In the genomic region with DNA sequence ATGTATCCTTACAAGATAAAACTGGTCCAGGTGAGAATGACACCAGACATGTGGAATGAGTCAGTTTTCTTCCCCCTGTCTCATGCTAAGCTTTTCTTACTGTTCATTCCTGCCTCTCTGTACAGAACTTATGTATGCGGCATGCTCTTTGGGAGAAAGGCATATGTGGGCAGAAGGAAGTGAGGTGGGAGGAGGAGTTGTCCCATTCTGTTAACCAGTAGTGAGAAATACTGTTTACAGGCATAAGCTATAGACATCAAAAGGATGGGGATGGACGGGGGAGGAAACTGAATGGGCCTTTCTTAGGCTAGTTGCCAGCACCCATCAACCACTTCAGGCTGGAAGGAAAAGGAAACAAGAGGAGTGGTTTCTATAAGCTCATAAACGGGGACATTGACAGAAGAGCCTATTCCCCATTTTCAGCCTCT, we compare ENCODE assay signal across 12 cellular contexts.
DNase-seq lines count a peak whose midpoint lies in the region; ATAC-seq and TF ChIP-seq lines count a peak whose summit lies in the region.
"Had no signal": no experiment of that assay in that cellular context is flagged by ENCODE, and none has a peak within 500 bp of the region (broad histone marks: within the 10 kb centered on the region; RNA-seq: fewer than 3 reads in every experiment).

No MANE protein-coding gene starts in this region.

- H3K4me3 Mint-ChIP-seq in activated T-cell treated with anti-CD3 and anti-CD28 coated beads, Interleukin-2, amount 50 U/mL, for 72 hours: peak overlapping the region; percentile 74 to 81
- no peak overlapping the region for H3K4me3 Mint-ChIP-seq in central memory CD8-positive, alpha-beta T cell
- H3K4me3 Mint-ChIP-seq in stimulated activated naive CD8-positive, alpha-beta T cell treated with anti-CD3 and anti-CD28 coated beads, Interleukin-15, Interleukin-2, amounts not matched to agents 100 ng/mL and 50 ng/mL, for 24 hours: peak overlapping the region; percentile 58
- H3K4me3 Mint-ChIP-seq: B cell had no signal

- no peak for DNase-seq in activated T-cell treated with anti-CD3 and anti-CD28 coated beads, Interleukin-2, amount 50 U/mL, for 72 hours
- DNase-seq in activated T-cell treated with anti-CD3 and anti-CD28 coated beads, Interleukin-2, amount 50 U/mL, for 48 hours: no peak
- DNase-seq in NCI-H2227 treated with DMSO at 0.1 percent for 48 hours (lab: John Stamatoyannopoulos, UW) (peak; percentile 19), OCI-M2 (lab: John Stamatoyannopoulos, UW; ENCODE audit: unreplicated experiment) (no peak), heart right ventricle (no peak)
- no peak for DNase-seq in central memory CD8-positive, alpha-beta T cell (ENCODE audit: low spot score in 2 of 2)
- DNase-seq: effector CD4-positive, alpha-beta T cell; NCI-H526 treated with DMSO at 0.1 percent for 48 hours had no signal

- H3K27ac ChIP-seq in heart right ventricle: peak overlapping the region in 1 of 10 donors; percentile 3
- H3K27ac ChIP-seq: HL-60 had no signal

- H3K9me3 Mint-ChIP-seq in activated T-cell treated with anti-CD3 and anti-CD28 coated beads, Interleukin-2, amount 50 U/mL, for 72 hours: no peaks in the 10 kb centered on the region
- H3K9me3 Mint-ChIP-seq in central memory CD8-positive, alpha-beta T cell: no peaks in the 10 kb centered on the region
- no peaks in the 10 kb centered on the region for H3K9me3 Mint-ChIP-seq in stimulated activated naive CD8-positive, alpha-beta T cell treated with anti-CD3 and anti-CD28 coated beads, Interleukin-15, Interleukin-2, amounts not matched to agents 100 ng/mL and 50 ng/mL, for 24 hours

- WGBS in heart right ventricle, 2 donors: 57 to 59% methylated on average over 3 of the region's 3 CpGs

- no peaks in the 10 kb centered on the region for H3K27me3 ChIP-seq in heart right ventricle

- peaks cover 95% of the 10 kb centered on the region for H3K4me1 Mint-ChIP-seq in activated T-cell treated with anti-CD3 and anti-CD28 coated beads, Interleukin-2, amount 50 U/mL, for 72 hours (ENCODE audit: low read depth)
- H3K4me1 Mint-ChIP-seq in central memory CD8-positive, alpha-beta T cell: peaks cover 55% of the 10 kb centered on the region
- peaks cover 96% of the 10 kb centered on the region for H3K4me1 Mint-ChIP-seq in stimulated activated naive CD8-positive, alpha-beta T cell treated with anti-CD3 and anti-CD28 coated beads, Interleukin-15, Interleukin-2, amounts not matched to agents 100 ng/mL and 50 ng/mL, for 24 hours (ENCODE audit: low read depth)

- H3K4me1 ChIP-seq in heart right ventricle: peaks cover 0 to 44% (median 6%) of the 10 kb centered on the region in 9 donors

- peak overlapping the region; percentile 80 for H3K27ac Mint-ChIP-seq in activated T-cell treated with anti-CD3 and anti-CD28 coated beads, Interleukin-2, amount 50 U/mL, for 72 hours
- peak overlapping the region; percentile 13 for H3K27ac Mint-ChIP-seq in central memory CD8-positive, alpha-beta T cell (ENCODE audit: low read depth)
- H3K27ac Mint-ChIP-seq in stimulated activated naive CD8-positive, alpha-beta T cell treated with anti-CD3 and anti-CD28 coated beads, Interleukin-15, Interleukin-2, amounts not matched to agents 100 ng/mL and 50 ng/mL, for 24 hours: peak overlapping the region; percentile 99
- H3K27ac Mint-ChIP-seq: B cell had no signal

- peaks cover 0 to 47% (median 0%) of the 10 kb centered on the region in 9 donors for H3K36me3 ChIP-seq in heart right ventricle

- no peaks in the 10 kb centered on the region for H3K27me3 Mint-ChIP-seq in activated T-cell treated with anti-CD3 and anti-CD28 coated beads, Interleukin-2, amount 50 U/mL, for 72 hours (ENCODE audit: low read depth)
- no peaks in the 10 kb centered on the region for H3K27me3 Mint-ChIP-seq in central memory CD8-positive, alpha-beta T cell
- no peaks in the 10 kb centered on the region for H3K27me3 Mint-ChIP-seq in stimulated activated naive CD8-positive, alpha-beta T cell treated with anti-CD3 and anti-CD28 coated beads, Interleukin-15, Interleukin-2, amounts not matched to agents 100 ng/mL and 50 ng/mL, for 24 hours
- H3K27me3 Mint-ChIP-seq: B cell had no signal

- H3K36me3 Mint-ChIP-seq in activated T-cell treated with anti-CD3 and anti-CD28 coated beads, Interleukin-2, amount 50 U/mL, for 72 hours (ENCODE audit: insufficient read depth in 2 of 2): peaks cover 35 to 39% of the 10 kb centered on the region in 2 donors
- H3K36me3 Mint-ChIP-seq in central memory CD8-positive, alpha-beta T cell (ENCODE audit: insufficient read depth): peaks cover 19% of the 10 kb centered on the region
- peaks cover 86% of the 10 kb centered on the region for H3K36me3 Mint-ChIP-seq in stimulated activated naive CD8-positive, alpha-beta T cell treated with anti-CD3 and anti-CD28 coated beads, Interleukin-15, Interleukin-2, amounts not matched to agents 100 ng/mL and 50 ng/mL, for 24 hours (ENCODE audit: low read depth)

- H3K9me3 ChIP-seq in heart right ventricle: no peaks in the 10 kb centered on the region

- ATAC-seq in activated T-cell treated with anti-CD3 and anti-CD28 coated beads, Interleukin-2, amount 50 U/mL, for 72 hours (replicated peaks in 1 of 2): peak in 1 of 2 donors; percentile 34
- ATAC-seq in central memory CD8-positive, alpha-beta T cell (replicated peaks; ENCODE audit: extremely low read depth, poor library complexity, severe bottlenecking): no peak
- ATAC-seq in GM21786 (IDR thresholded peaks at IDR 0.05; ENCODE audit: unreplicated experiment) (no peak), heart right ventricle (no peak)

- H3K4me3 ChIP-seq in heart right ventricle: no peak overlapping the region

- TF ChIP-seq CTCF in heart right ventricle (IDR thresholded peaks at IDR 0.05): no peak

- intact Hi-C loops in heart right ventricle (cut with DNase I): no loop called here

Comparison
In these comparisons a context has a peak if more than half of its experiments do, and no peak if none do; other contexts are left out.
1. H3K27ac Mint-ChIP-seq: peak in every context shown above with its lines; median percentile 99 in stimulated activated naive CD8-positive, alpha-beta T cell treated with anti-CD3 and anti-CD28 coated beads, Interleukin-15, Interleukin-2, amounts not matched to agents 100 ng/mL and 50 ng/mL, for 24 hours; 80 in activated T-cell treated with anti-CD3 and anti-CD28 coated beads, Interleukin-2, amount 50 U/mL, for 72 hours; 13 in central memory CD8-positive, alpha-beta T cell.